In genomic region chr5:141547488-141547887, GRCh38 we compare ENCODE assay signal across 22 cellular contexts. TPM values are rescaled to one million over a fixed set of nuclear protein-coding genes. Genes with fewer than 3 reads are reported as not detected.
DNase-seq lines count a peak whose midpoint lies in the region; ATAC-seq, FAIRE-seq and TF ChIP-seq lines count a peak whose summit lies in the region.
"Had no signal": no experiment of that assay in that cellular context is flagged by ENCODE, and none has a peak within 500 bp of the region (broad histone marks: within the 10 kb centered on the region; RNA-seq: fewer than 3 reads in every experiment).

No MANE protein-coding gene starts in this region.

- no peak for ATAC-seq in HepG2
- ATAC-seq in right lobe of liver: no peak
- ATAC-seq in right cardiac atrium: no peak
- no peak for ATAC-seq in left colon
- ATAC-seq: esophagus mucosa, mucosa of descending colon, sciatic nerve had no signal

- H3K9me3 ChIP-seq in HepG2 (ENCODE audit: low read length) (peaks cover 25% of the 10 kb centered on the region), right lobe of liver (peaks cover 0 to 5% (median 0%) of the 10 kb centered on the region in 4 donors), right cardiac atrium (ENCODE audit: control insufficient read depth, low read length) (peaks cover 2% of the 10 kb centered on the region)

- no peak overlapping the region for H3K9ac ChIP-seq in HepG2 (ENCODE audit: insufficient read depth, low read depth, low read length)

- H3K4me1 ChIP-seq in HepG2 (ENCODE audit: insufficient read depth, low read length): no peaks in the 10 kb centered on the region
- H3K4me1 ChIP-seq in right lobe of liver: no peaks in the 10 kb centered on the region
- H3K4me1 ChIP-seq in right cardiac atrium (ENCODE audit: control insufficient read depth, insufficient read depth, low read length): no peaks in the 10 kb centered on the region

- intact Hi-C loops in HepG2 (cut with micrococcal nuclease; ENCODE audit: unreplicated experiment) (no loop called here), right lobe of liver (cut with DNase I) (no loop called here), head of caudate nucleus (cut with DNase I) (no loop called here), right cardiac atrium (cut with DNase I) (no loop called here), left colon (cut with DNase I, micrococcal nuclease) (no loop called here)

- no peaks in the 10 kb centered on the region for H3K27me3 ChIP-seq in HepG2 (ENCODE audit: control insufficient read depth in 1 of 2, insufficient read depth in 2 of 2, low read length in 2 of 2)
- H3K27me3 ChIP-seq in right lobe of liver: no peaks in the 10 kb centered on the region
- H3K27me3 ChIP-seq in right cardiac atrium (ENCODE audit: control insufficient read depth, insufficient read depth): no peaks in the 10 kb centered on the region
- H3K27me3 ChIP-seq: MG63 had no signal

- in situ Hi-C loops in HepG2 (cut with HindIII; ENCODE audit: extremely low pct_ligation_motif_present, low pct_unique_long_range_greater_than_20kb): no loop called here

- no peak for TF ChIP-seq EP300 in HepG2 (IDR thresholded peaks at IDR 0.05; ENCODE audit: low read depth in 2 of 2, low read length in 2 of 2)
- no peak for TF ChIP-seq EP300 in HepG2 (CRISPR knock-in tag; IDR thresholded peaks at IDR 0.05; ENCODE audit: borderline replicate concordance)

- H3K36me3 ChIP-seq in HepG2 (replicated peaks in 1 of 2; ENCODE audit: control insufficient read depth in 1 of 2, insufficient read depth in 2 of 2, low read length in 2 of 2) (peaks cover 3 to 51% of the 10 kb centered on the region in 2 experiments; a peak in 4 of 5 replicates), right lobe of liver (peaks cover 0 to 5% (median 0%) of the 10 kb centered on the region in 4 donors)

- no peaks in the 10 kb centered on the region for H4K20me1 ChIP-seq in HepG2 (ENCODE audit: insufficient read depth, low read length)

- H3K4me2 ChIP-seq in HepG2 (ENCODE audit: low read depth, low read length): no peak overlapping the region

- TF ChIP-seq POLR2A in HepG2 (IDR thresholded peaks at IDR 0.05; ENCODE audit: insufficient read depth in 1 of 2, low read depth in 2 of 2, low read length in 2 of 2) (no peak), right lobe of liver (IDR thresholded peaks at IDR 0.05) (no peak)

- DNase-seq in HepG2 (ENCODE audit: low spot score): peak; percentile 8
- no peak for DNase-seq in right lobe of liver
- DNase-seq in amniotic epithelial cell (ENCODE audit: low read depth): peak; percentile 66
- DNase-seq in fibroblast of peridontal ligament (ENCODE audit: extremely low read depth): peak; percentile 62
- no peak for DNase-seq in head of caudate nucleus
- DNase-seq in occipital lobe (lab: John Stamatoyannopoulos, UW): no peak
- no peak for DNase-seq in right cardiac atrium
- no peak for DNase-seq in left colon
- DNase-seq: amygdala, COR-L47, cortex of kidney, GF-D8, MG63, mucosa of descending colon, NCI-H1694, SHP77 treated with DMSO at 0.1 percent for 48 hours, T-helper 1 cell, WERI-Rb-1 had no signal

- no TSS peak for BruUV-seq in HepG2 (replicated peaks; lab: Mats Ljungman, UMichigan)

- no peak overlapping the region for H2AFZ ChIP-seq in HepG2 (ENCODE audit: low read length)

- TF ChIP-seq CTCF in HepG2 (CRISPR knock-in tag; IDR thresholded peaks at IDR 0.05) (no peak), right lobe of liver (IDR thresholded peaks at IDR 0.05) (no peak)

- 91% methylated on average over 1 of the region's 1 CpG for WGBS in HepG2 (ENCODE audit: low lambda C conversion rate)
- WGBS in right lobe of liver (ENCODE audit: insufficient coverage, low coverage, low lambda C conversion rate, missing lambda C conversion rate): 100% methylated on average over 1 of the region's 1 CpG
- WGBS in right cardiac atrium: 100% methylated on average over 1 of the region's 1 CpG

- H3K4me3 ChIP-seq in HepG2 (replicated peaks in 1 of 3; ENCODE audit: insufficient read depth in 1 of 3, low read depth in 2 of 3, low read length in 3 of 3): no peak overlapping the region
- H3K4me3 ChIP-seq in right lobe of liver: no peak overlapping the region
- H3K4me3 ChIP-seq in right cardiac atrium (ENCODE audit: low read length): no peak overlapping the region
- H3K4me3 ChIP-seq: MG63, mucosa of descending colon had no signal

- POLR2A ChIA-PET in HepG2 (lab: Yijun Ruan, JAX): no interaction called here

- H3K27ac ChIP-seq in HepG2 (ENCODE audit: extremely low read length, insufficient read depth, low read length) (no peak overlapping the region), right lobe of liver (no peak overlapping the region), right cardiac atrium (ENCODE audit: low read length) (no peak overlapping the region)
- H3K27ac ChIP-seq: WERI-Rb-1 had no signal

- CTCF ChIA-PET in HepG2 (lab: Yijun Ruan, JAX; ENCODE audit: low intra/inter-chr PET ratio, low total read pairs): no interaction called here

- H3K79me2 ChIP-seq in HepG2 (ENCODE audit: insufficient read depth, low read length): no peaks in the 10 kb centered on the region

- FAIRE-seq in HepG2 (lab: Jason Lieb, UNC): no peak
- FAIRE-seq: GM12892 had no signal

- no peak for TF ChIP-seq RAD21 in HepG2 (CRISPR knock-in tag; IDR thresholded peaks at IDR 0.05)

TF ChIP-seq in HepG2, 621 proteins besides CTCF, POLR2A, EP300 and RAD21:
- TF ChIP-seq ZNF256 (CRISPR knock-in tag; conservative IDR thresholded peaks at IDR 0.05) (no peak), ZNF280D (CRISPR knock-in tag; IDR thresholded peaks at IDR 0.05) (peak; percentile 57; the same call in 1 of the 2 replicates)
TF ChIP-seq in HepG2: peak in this region for 1.

RNA-seq across cellular contexts. Expression of gene PCDHGC5, which starts 58.6 kb away (rescaled TPM):
- not detected in 2 replicates for total RNA-seq in HepG2 (2016; rRNA removed; fragmentation: Illumina TruSeq; extraction: Trizol)
- not detected in 2 replicates for total RNA-seq in HepG2 (2016; cell fraction: cytosol; rRNA removed; fragmentation: Illumina TruSeq; extraction: Trizol; ENCODE audit: low read depth)
- total RNA-seq in HepG2 (2016; cell fraction: insoluble cytoplasmic fraction; rRNA removed; fragmentation: Illumina TruSeq; extraction: Trizol): 0.06 TPM in 1 of 2 replicates, not detected in the other
- total RNA-seq in HepG2 (2016; cell fraction: membrane; rRNA removed; fragmentation: Illumina TruSeq; extraction: Trizol): not detected in 2 replicates
- 0.13 TPM in 1 of 2 replicates, not detected in the other for total RNA-seq in HepG2 (2016; cell fraction: nucleus; rRNA removed; fragmentation: Illumina TruSeq; extraction: Trizol)
- polyA plus RNA-seq in HepG2 (2011; rRNA removed): 0.03 TPM in 1 of 2 replicates, not detected in the other
- not detected in 2 replicates for polyA plus RNA-seq in HepG2 (2011; cell fraction: cytosol; rRNA removed)
- 0.21 and 0.23 TPM in 2 replicates for polyA plus RNA-seq in HepG2 (2011; cell fraction: nucleus; rRNA removed)
- not detected in 2 replicates for polyA plus RNA-seq in HepG2 (2012)
- polyA plus RNA-seq in HepG2 (2016; cell fraction: cytosol; fragmentation: Illumina TruSeq; extraction: Trizol; ENCODE audit: low read depth): not detected in 2 replicates
- polyA plus RNA-seq in HepG2 (2016; cell fraction: insoluble cytoplasmic fraction; fragmentation: Illumina TruSeq; extraction: Trizol; ENCODE audit: low read depth): not detected in 2 replicates
- polyA plus RNA-seq in HepG2 (2016; cell fraction: membrane; fragmentation: Illumina TruSeq; extraction: Trizol; ENCODE audit: low read depth): not detected in 2 replicates
- polyA plus RNA-seq in HepG2 (2016; cell fraction: nucleus; fragmentation: Illumina TruSeq; extraction: Trizol; ENCODE audit: insufficient read depth, low read depth): 0.25 TPM in 1 of 2 replicates, not detected in the other
- polyA minus RNA-seq in HepG2 (2011; rRNA and poly(A)+ RNA removed; ENCODE audit: low replicate concordance): 0.74 TPM in 1 of 2 replicates, not detected in the other
- not detected in 2 replicates for polyA minus RNA-seq in HepG2 (2011; cell fraction: cytosol; rRNA and poly(A)+ RNA removed)
- polyA minus RNA-seq in HepG2 (2011; cell fraction: nucleus; rRNA and poly(A)+ RNA removed): 0.37 and 0.39 TPM in 2 replicates
- under 1 TPM; 0.24 to 0.37 (median 0.32) TPM for total RNA-seq in right lobe of liver
- total RNA-seq in occipital lobe: 6.2 TPM
- 1 to 10 TPM; 1.4 to 2.3 (median 1.9) TPM for total RNA-seq in right cardiac atrium
- polyA plus RNA-seq in right cardiac atrium: 1.4 TPM
- total RNA-seq in left colon: under 1 TPM; 0.75 to 0.76 TPM
- total RNA-seq: activated T-helper 1 cell treated with anti-CD3 and anti-CD28 coated beads, Interleukin-12 subunit alpha, Interleukin-12 subunit beta, Interleukin-2, Interleukin-4 antibody, amounts not matched to agents 30 ng/mL and 10 ng/mL and 1 ng/mL, durations not matched to agents 14 hours and 24 hours and 36 hours had no signal

Comparison
In these comparisons a context has a peak if more than half of its experiments do, and no peak if none do; other contexts are left out.
1. DNase-seq: peak in HepG2 (single experiment), amniotic epithelial cell (single experiment) and fibroblast of peridontal ligament (single experiment); none in right lobe of liver (0 of 3), head of caudate nucleus (0 of 42), occipital lobe (single experiment), right cardiac atrium (0 of 3) and left colon (0 of 2).